1 cellular context compared by ENCODE assay signal in the genomic region with DNA sequence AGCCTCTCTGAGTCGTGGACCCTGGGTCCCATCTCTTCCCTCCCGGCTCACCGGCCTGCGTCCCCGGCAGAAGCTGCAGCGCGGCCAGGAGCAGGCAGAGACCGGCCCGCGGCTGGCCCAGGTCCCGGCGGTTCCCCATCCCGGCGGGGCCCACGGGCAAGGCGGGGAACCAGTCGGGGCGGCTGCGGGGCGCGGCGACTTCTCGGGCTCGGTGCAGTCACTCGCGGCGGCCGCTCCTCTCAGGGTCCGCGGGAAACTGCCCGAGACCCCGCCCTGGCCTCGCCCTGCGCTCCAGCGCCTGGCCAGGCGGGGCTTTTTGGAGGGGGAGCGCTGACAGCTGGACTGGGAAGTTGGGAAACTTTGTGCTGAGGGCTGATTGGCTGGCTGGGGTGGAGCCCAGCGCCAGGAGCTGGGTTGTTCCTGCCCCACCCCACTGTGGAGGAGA.
TF ChIP-seq lines count a peak whose summit lies in the region.

A gene (minus strand): TSS at position 258 of the 445 bp plus-strand sequence. CDS start 119 bp downstream, at position 139.

TF ChIP-seq in IMR-90, 13 proteins besides CTCF, POLR2A, EP300 and RAD21 (continued from another document):
- TF ChIP-seq CEBPB (IDR thresholded peaks at IDR 0.05; ENCODE audit: low read depth, low read length) = peak; percentile 62
- TF ChIP-seq BHLHE40 (IDR thresholded peaks at IDR 0.05; ENCODE audit: low read depth, low read length) = no peak
